In genomic region chr17:73261952-73262675, GRCh38 we compare ENCODE assay signal across 8 cellular contexts. TPM values are rescaled to one million over a fixed set of nuclear protein-coding genes. Genes with fewer than 3 reads are reported as not detected.
A peak's percentile ranks its signal among the peaks of the same experiment; 100 is the strongest.
DNase-seq lines count a peak whose midpoint lies in the region; ATAC-seq and TF ChIP-seq lines count a peak whose summit lies in the region.

No MANE protein-coding gene starts in this region.

- H3K27ac ChIP-seq in osteoblast (ENCODE audit: low read depth, low read length) (no peak overlapping the region), brain microvascular endothelial cell (no peak overlapping the region)

- H3K4me2 ChIP-seq in osteoblast (ENCODE audit: insufficient read depth, low read length), result no peak overlapping the region

- H3K36me3 ChIP-seq in HAP-1 (replicated peaks) (no peaks in the 10 kb centered on the region), osteoblast (ENCODE audit: insufficient read depth, low read length) (no peaks in the 10 kb centered on the region), brain microvascular endothelial cell (replicated peaks) (no peaks in the 10 kb centered on the region)

- H3K79me2 ChIP-seq in osteoblast (ENCODE audit: insufficient read depth, low read length), result no peaks in the 10 kb centered on the region

- intact Hi-C loops in head of caudate nucleus (cut with DNase I), result no loop called here

- H2AFZ ChIP-seq in osteoblast (ENCODE audit: low read length), result no peak overlapping the region

- ATAC-seq in GM21619 (IDR thresholded peaks at IDR 0.05; ENCODE audit: unreplicated experiment), result no peak
- no peak for ATAC-seq in HG03196 (IDR thresholded peaks at IDR 0.05; ENCODE audit: unreplicated experiment)

- no peak overlapping the region for H3K4me3 ChIP-seq in HAP-1
- H3K4me3 ChIP-seq in osteoblast (ENCODE audit: insufficient read depth, low read length), result no peak overlapping the region
- no peak overlapping the region for H3K4me3 ChIP-seq in brain microvascular endothelial cell (ENCODE audit: low read depth, low read length)

- H3K4me1 ChIP-seq in HAP-1, result peaks cover 21% of the 10 kb centered on the region
- H3K4me1 ChIP-seq in osteoblast (ENCODE audit: insufficient read depth, low read length), result no peaks in the 10 kb centered on the region

- no peaks in the 10 kb centered on the region for H4K20me1 ChIP-seq in osteoblast (ENCODE audit: insufficient read depth, low read length)

- H3K27me3 ChIP-seq in HAP-1 (ENCODE audit: low read depth), result no peaks in the 10 kb centered on the region
- H3K27me3 ChIP-seq in osteoblast (ENCODE audit: insufficient read depth, low read length), result no peaks in the 10 kb centered on the region
- no peaks in the 10 kb centered on the region for H3K27me3 ChIP-seq in brain microvascular endothelial cell (replicated peaks)

- H3K9me3 ChIP-seq in HAP-1 (no peaks in the 10 kb centered on the region), osteoblast (ENCODE audit: low read depth, low read length) (no peaks in the 10 kb centered on the region)

- peak; percentile 73 to 86 for DNase-seq in HAP-1 (ENCODE audit: low spot score in 2 of 2)
- DNase-seq in RPMI7951 (ENCODE audit: low read depth), result peak; percentile 22
- DNase-seq in head of caudate nucleus, result peak; percentile 60 to 89 (median 77)
- peak; percentile 56 for DNase-seq in osteoblast (ENCODE audit: insufficient read length, low spot score, missing footprints)
- no peak for DNase-seq in DMS79 (lab: John Stamatoyannopoulos, UW)
- DNase-seq in brain microvascular endothelial cell, result no peak

- in situ Hi-C loops in HAP-1 (cut with MboI; ENCODE audit: low sequenced_read_pairs), result loop anchor here (25.0 kb wide), 1 partner anchor 950 kb away; the partner anchor contains the start of genes RPL38 and TTYH2
- in situ Hi-C loops in brain microvascular endothelial cell (cut with HindIII; ENCODE audit: low pct_ligation_motif_present, low sequenced_read_pairs), result no loop called here

- TF ChIP-seq CTCF in osteoblast (IDR thresholded peaks at IDR 0.05; ENCODE audit: extremely low read depth, low read depth, low read length) (no peak), brain microvascular endothelial cell (IDR thresholded peaks at IDR 0.05; ENCODE audit: low read depth, low read length, missing control alignments) (no peak)

RNA-seq across cellular contexts. Expression of gene CPSF4L, which starts 0.4 kb away (rescaled TPM):
- total RNA-seq in RPMI7951 (2014; rRNA removed; shearing (Covaris generic)), result not detected in 2 replicates
- total RNA-seq in osteoblast, result not detected in 2 replicates

RNA-seq across cellular contexts. Expression of gene CDC42EP4, which starts 49.7 kb away (rescaled TPM):
- total RNA-seq in RPMI7951 (2014; rRNA removed; shearing (Covaris generic)), result 12.9 and 16.5 TPM in 2 replicates
- 13.8 and 16.3 TPM in 2 replicates for total RNA-seq in osteoblast

Comparison
In these comparisons a context has a peak if more than half of its experiments do, and no peak if none do; other contexts are left out.
1. DNase-seq: peak in HAP-1 (2 of 2), RPMI7951 (single experiment), head of caudate nucleus (42 of 42) and osteoblast (single experiment); none in DMS79 (single experiment) and brain microvascular endothelial cell (single experiment).